Comparison of ENCODE assay signal across 18 cellular contexts in the genomic region with DNA sequence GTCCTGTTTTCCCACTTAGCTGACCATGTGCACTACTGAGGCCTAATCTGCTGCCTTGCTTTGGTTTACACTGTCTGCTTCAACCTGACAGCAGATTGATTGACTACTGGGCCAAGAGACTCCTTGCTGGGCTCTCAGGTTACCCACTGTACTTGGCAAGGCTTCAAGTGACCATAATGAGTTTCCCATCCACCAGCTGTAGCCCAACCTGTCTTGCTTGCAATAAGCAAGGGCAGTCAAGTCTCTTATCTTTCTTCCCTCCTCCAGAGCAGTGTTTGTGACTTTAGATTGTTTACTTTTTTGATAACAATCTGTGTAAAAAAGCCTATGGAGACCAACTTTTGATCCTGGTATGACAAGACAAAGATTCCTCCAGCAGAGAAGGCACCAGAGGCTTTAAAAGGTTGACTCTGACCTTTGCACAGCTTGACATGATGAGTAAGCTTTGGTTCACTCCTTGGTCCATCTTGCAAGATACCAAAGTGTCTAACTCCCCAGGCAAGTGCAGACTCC.
DNase-seq lines count a peak whose midpoint lies in the region; ATAC-seq and TF ChIP-seq lines count a peak whose summit lies in the region.
"Had no signal": no experiment of that assay in that cellular context is flagged by ENCODE, and none has a peak within 500 bp of the region (broad histone marks: within the 10 kb centered on the region; RNA-seq: fewer than 3 reads in every experiment).

No MANE protein-coding gene starts in this region.

- BruUV-seq in Caco-2 (replicated peaks; lab: Mats Ljungman, UMichigan), result no TSS peak

- POLR2A ChIA-PET in Caco-2 (lab: Charles Lee), result interaction anchor here (0.7 kb wide), 1 partner anchor 32 kb away, joined by 3 read pairs; no protein-coding TSS in a partner anchor

- ATAC-seq in GM19463 (IDR thresholded peaks at IDR 0.05; ENCODE audit: unreplicated experiment), result no peak
- no peak for ATAC-seq in GM18909 (IDR thresholded peaks at IDR 0.05; ENCODE audit: poor library complexity, unreplicated experiment)
- no peak for ATAC-seq in HG03342 (IDR thresholded peaks at IDR 0.05; ENCODE audit: unreplicated experiment)
- ATAC-seq: activated CD8-positive, alpha-beta T cell treated with anti-CD3 and anti-CD28 coated beads for 36 hours had no signal

- H3K4me1 Mint-ChIP-seq in Caco-2 (ENCODE audit: low read depth, unreplicated experiment), result peaks cover 31% of the 10 kb centered on the region
- H3K4me1 Mint-ChIP-seq: central memory CD8-positive, alpha-beta T cell; immature natural killer cell; memory B cell had no signal

- H3K27me3 ChIP-seq in Caco-2 (replicated peaks; ENCODE audit: control insufficient read depth, insufficient read depth, low read length), result no peaks in the 10 kb centered on the region
- H3K27me3 ChIP-seq: adrenal gland, gastroesophageal sphincter, neutrophil, Peyer's patch had no signal

- H3K36me3 Mint-ChIP-seq in Caco-2 (ENCODE audit: insufficient read depth, unreplicated experiment), result peaks cover 4% of the 10 kb centered on the region
- H3K36me3 Mint-ChIP-seq: memory B cell had no signal

- intact Hi-C loops in Caco-2 (cut with micrococcal nuclease; ENCODE audit: unreplicated experiment), result loop anchor here (1.0 kb wide), 2 partner anchors 11 to 32 kb away; no protein-coding TSS in a partner anchor

- H3K27me3 Mint-ChIP-seq in Caco-2 (ENCODE audit: insufficient read depth, unreplicated experiment), result no peaks in the 10 kb centered on the region
- H3K27me3 Mint-ChIP-seq: activated CD8-positive, alpha-beta T cell treated with anti-CD3 and anti-CD28 coated beads for 36 hours; central memory CD8-positive, alpha-beta T cell; memory B cell had no signal

- peak overlapping the region; percentile 40 for H3K27ac Mint-ChIP-seq in Caco-2 (ENCODE audit: unreplicated experiment)
- H3K27ac Mint-ChIP-seq: activated CD8-positive, alpha-beta T cell treated with anti-CD3 and anti-CD28 coated beads for 36 hours; immature natural killer cell; memory B cell had no signal

- DNase-seq in Caco-2, result peak; percentile 71 to 80
- peak; percentile 26 for DNase-seq in HT-29 (ENCODE audit: low spot score)
- peak; percentile 1 for DNase-seq in NCI-H226
- peak; percentile 56 for DNase-seq in cerebellum (ENCODE audit: low spot score)
- no peak for DNase-seq in D341Med (ENCODE audit: low spot score)
- DNase-seq: activated CD8-positive, alpha-beta T cell treated with anti-CD3 and anti-CD28 coated beads for 36 hours; adrenal gland; GOT3; immature natural killer cell; NCI-H526 had no signal

- H3K9me3 Mint-ChIP-seq in Caco-2 (ENCODE audit: unreplicated experiment), result no peaks in the 10 kb centered on the region
- H3K9me3 Mint-ChIP-seq: memory B cell had no signal

- no peak for TF ChIP-seq CTCF in Caco-2 (IDR thresholded peaks at IDR 0.05; ENCODE audit: insufficient read depth in 1 of 2, low read depth in 1 of 2, low read length in 1 of 2, severe bottlenecking in 1 of 2, unreplicated experiment in 1 of 2)

- CTCF ChIA-PET in Caco-2 (lab: Charles Lee), result interaction anchor here (0.6 to 1.8 kb wide), 3 partner anchors 10 to 340 kb away, joined by 3 to 44 read pairs (median 5); no protein-coding TSS in a partner anchor

- peaks cover 28% of the 10 kb centered on the region for H3K4me1 ChIP-seq in Caco-2
- H3K4me1 ChIP-seq: adrenal gland, gastroesophageal sphincter, Peyer's patch had no signal

- no peak overlapping the region for H3K4me3 ChIP-seq in Caco-2 (ENCODE audit: low read depth, low read length)
- H3K4me3 ChIP-seq: adrenal gland, gastroesophageal sphincter, Peyer's patch had no signal

- no peak overlapping the region for H3K4me3 Mint-ChIP-seq in Caco-2 (ENCODE audit: unreplicated experiment)
- H3K4me3 Mint-ChIP-seq: activated CD8-positive, alpha-beta T cell treated with anti-CD3 and anti-CD28 coated beads for 36 hours; central memory CD8-positive, alpha-beta T cell; immature natural killer cell; memory B cell had no signal

- H3K36me3 ChIP-seq in Caco-2 (ENCODE audit: control insufficient read depth, insufficient read depth, low read length), result no peaks in the 10 kb centered on the region
- H3K36me3 ChIP-seq: adrenal gland, gastroesophageal sphincter, neutrophil, Peyer's patch had no signal

- H3K9me3 ChIP-seq in Caco-2, result no peaks in the 10 kb centered on the region
- H3K9me3 ChIP-seq: adrenal gland, gastroesophageal sphincter, neutrophil, Peyer's patch had no signal
